In genomic region chr1:210689741-210690635, GRCh38 we compare ENCODE assay signal across 21 cellular contexts.
"Had no signal": no experiment of that assay in that cellular context is flagged by ENCODE, and none has a peak within 500 bp of the region (broad histone marks: within the 10 kb centered on the region; RNA-seq: fewer than 3 reads in every experiment).

No MANE protein-coding gene starts in this region.

- H3K27me3 Mint-ChIP-seq: activated B cell treated with CpG ODN at 0.5 μM for 24 hours; activated CD8-positive, alpha-beta T cell treated with anti-CD3 and anti-CD28 coated beads for 36 hours; activated naive CD8-positive, alpha-beta T cell treated with anti-CD3 and anti-CD28 coated beads for 36 hours; activated T-helper 17 cell treated with anti-CD3 and anti-CD28 coated beads, Interleukin-2, amount 50 U/mL, for 72 hours had no signal

- H3K9me3 Mint-ChIP-seq: activated B cell treated with CpG ODN at 0.5 μM for 24 hours; activated CD8-positive, alpha-beta T cell treated with anti-CD3 and anti-CD28 coated beads for 36 hours; activated naive CD8-positive, alpha-beta T cell treated with anti-CD3 and anti-CD28 coated beads for 36 hours; activated T-helper 17 cell treated with anti-CD3 and anti-CD28 coated beads, Interleukin-2, amount 50 U/mL, for 72 hours; nephron progenitor cell had no signal

- H3K36me3 Mint-ChIP-seq: activated naive CD8-positive, alpha-beta T cell treated with anti-CD3 and anti-CD28 coated beads for 36 hours had no signal

- H3K4me1 Mint-ChIP-seq: activated T-helper 17 cell treated with anti-CD3 and anti-CD28 coated beads, Interleukin-2, amount 50 U/mL, for 72 hours had no signal

- H3K27ac Mint-ChIP-seq: activated B cell treated with CpG ODN at 0.5 μM for 24 hours; activated CD8-positive, alpha-beta T cell treated with anti-CD3 and anti-CD28 coated beads for 36 hours; activated naive CD8-positive, alpha-beta T cell treated with anti-CD3 and anti-CD28 coated beads for 36 hours; activated T-helper 17 cell treated with anti-CD3 and anti-CD28 coated beads, Interleukin-2, amount 50 U/mL, for 72 hours; nephron progenitor cell had no signal

- ATAC-seq: activated CD8-positive, alpha-beta T cell treated with anti-CD3 and anti-CD28 coated beads for 36 hours; activated T-helper 17 cell treated with anti-CD3 and anti-CD28 coated beads, Interleukin-2, amount 50 U/mL, for 72 hours; gastroesophageal sphincter; heart right ventricle had no signal

- DNase-seq: activated B cell treated with CpG ODN at 0.5 μM for 24 hours; activated CD4-positive, alpha-beta T cell treated with anti-CD3 and anti-CD28 coated beads for 4 hours; activated CD8-positive, alpha-beta T cell treated with anti-CD3 and anti-CD28 coated beads for 36 hours; activated naive CD4-positive, alpha-beta T cell; activated naive CD8-positive, alpha-beta T cell treated with anti-CD3 and anti-CD28 coated beads for 36 hours; activated T-cell treated with anti-CD3 and anti-CD28 coated beads, Interleukin-2, amount 50 U/mL, for 1 hour; amygdala; cortex of kidney; effector CD4-positive, alpha-beta T cell; heart right ventricle; left ventricle myocardium inferior; mammary epithelial cell; nephron progenitor cell; nucleus accumbens; stimulated activated CD8-positive, alpha-beta memory T cell treated with anti-CD3 and anti-CD28 coated beads, Interleukin-4, amount 100 ng/mL, for 48 hours; stimulated activated naive CD4-positive, alpha-beta T cell; substantia nigra; transverse colon; uterus had no signal

- H3K4me3 Mint-ChIP-seq: activated B cell treated with CpG ODN at 0.5 μM for 24 hours; activated CD8-positive, alpha-beta T cell treated with anti-CD3 and anti-CD28 coated beads for 36 hours; activated naive CD8-positive, alpha-beta T cell treated with anti-CD3 and anti-CD28 coated beads for 36 hours; activated T-helper 17 cell treated with anti-CD3 and anti-CD28 coated beads, Interleukin-2, amount 50 U/mL, for 72 hours; nephron progenitor cell had no signal
